Comparison of ENCODE assay signal across 1 cellular context in genomic region chr2:73925033-73925704, GRCh38.
TF ChIP-seq lines count a peak whose summit lies in the region.

No MANE protein-coding gene starts in this region.

TF ChIP-seq in H1, 55 proteins besides CTCF, POLR2A, EP300 and RAD21:
- TF ChIP-seq GABPA (IDR thresholded peaks at IDR 0.05; ENCODE audit: borderline replicate concordance, insufficient read depth, low read length) (no peak), USF2 (IDR thresholded peaks at IDR 0.05; ENCODE audit: low read length) (no peak), SP4 (IDR thresholded peaks at IDR 0.05; ENCODE audit: low read length) (no peak), SP2 (IDR thresholded peaks at IDR 0.05; ENCODE audit: low read length) (no peak), SIRT6 (IDR thresholded peaks at IDR 0.05; ENCODE audit: low read length) (no peak), FOSL1 (IDR thresholded peaks at IDR 0.05; ENCODE audit: insufficient read depth, low read depth, low read length) (no peak), CHD7 (IDR thresholded peaks at IDR 0.05; ENCODE audit: insufficient replicate concordance, low read length) (no peak), TBP (IDR thresholded peaks at IDR 0.05; ENCODE audit: low read depth, low read length) (no peak), TAF1 (IDR thresholded peaks at IDR 0.05; ENCODE audit: low read depth, low read length) (no peak), SIX5 (IDR thresholded peaks at IDR 0.05; ENCODE audit: low read depth, low read length) (no peak), CREB1 (IDR thresholded peaks at IDR 0.05) (no peak), NRF1 (IDR thresholded peaks at IDR 0.05; ENCODE audit: low read depth, low read length) (no peak), PHF8 (conservative IDR thresholded peaks at IDR 0.05; ENCODE audit: low read depth, low read length) (no peak)
- TF ChIP-seq, protein P1, sequence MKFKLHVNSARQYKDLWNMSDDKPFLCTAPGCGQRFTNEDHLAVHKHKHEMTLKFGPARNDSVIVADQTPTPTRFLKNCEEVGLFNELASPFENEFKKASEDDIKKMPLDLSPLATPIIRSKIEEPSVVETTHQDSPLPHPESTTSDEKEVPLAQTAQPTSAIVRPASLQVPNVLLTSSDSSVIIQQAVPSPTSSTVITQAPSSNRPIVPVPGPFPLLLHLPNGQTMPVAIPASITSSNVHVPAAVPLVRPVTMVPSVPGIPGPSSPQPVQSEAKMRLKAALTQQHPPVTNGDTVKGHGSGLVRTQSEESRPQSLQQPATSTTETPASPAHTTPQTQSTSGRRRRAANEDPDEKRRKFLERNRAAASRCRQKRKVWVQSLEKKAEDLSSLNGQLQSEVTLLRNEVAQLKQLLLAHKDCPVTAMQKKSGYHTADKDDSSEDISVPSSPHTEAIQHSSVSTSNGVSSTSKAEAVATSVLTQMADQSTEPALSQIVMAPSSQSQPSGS (IDR thresholded peaks at IDR 0.05; ENCODE audit: low read length): no peak
